19 cellular contexts compared by ENCODE assay signal in the genomic region with DNA sequence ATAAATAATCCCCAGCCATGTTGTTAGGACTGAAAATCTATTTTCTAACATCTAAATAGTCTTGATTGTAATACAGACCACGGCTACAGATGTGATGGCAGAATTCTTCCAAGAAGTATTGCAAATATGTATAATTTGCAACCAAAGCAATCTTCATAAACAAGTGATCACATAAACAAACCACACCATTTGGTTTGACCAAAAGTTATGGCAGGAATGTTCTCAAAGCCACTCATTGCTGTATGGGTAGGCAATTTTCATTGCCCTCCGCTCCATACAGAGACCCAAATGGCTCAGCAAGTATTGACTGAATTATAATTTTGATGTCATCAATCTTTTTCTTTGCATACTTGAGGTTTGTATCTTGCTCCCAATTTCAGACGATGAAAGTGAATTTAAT. TPM values are rescaled to one million over a fixed set of nuclear protein-coding genes. Genes with fewer than 3 reads are reported as not detected.
A peak's percentile ranks its signal among the peaks of the same experiment; 100 is the strongest.
DNase-seq lines count a peak whose midpoint lies in the region; ATAC-seq and TF ChIP-seq lines count a peak whose summit lies in the region.
"Had no signal": no experiment of that assay in that cellular context is flagged by ENCODE, and none has a peak within 500 bp of the region (broad histone marks: within the 10 kb centered on the region; RNA-seq: fewer than 3 reads in every experiment).

No MANE protein-coding gene starts in this region.

- H3K27ac ChIP-seq in SJCRH30 = peak overlapping the region; percentile 100
- H3K27ac ChIP-seq in fibroblast of lung (ENCODE audit: insufficient read depth, low read length) = no peak overlapping the region
- no peak overlapping the region for H3K27ac ChIP-seq in trophoblast cell (ENCODE audit: low read depth, low read length)
- H3K27ac ChIP-seq in upper lobe of right lung = no peak overlapping the region
- H3K27ac ChIP-seq: cardiac muscle cell had no signal

- no peak overlapping the region for H3K4ac ChIP-seq in trophoblast cell (ENCODE audit: low read depth, low read length)

- no peak overlapping the region for H2BK5ac ChIP-seq in trophoblast cell (ENCODE audit: low read depth, low read length, poor library complexity)

- H3K36me3 ChIP-seq in SJCRH30 (no peaks in the 10 kb centered on the region), fibroblast of lung (ENCODE audit: control insufficient read depth, insufficient read depth, low read length) (no peaks in the 10 kb centered on the region), trophoblast cell (ENCODE audit: control insufficient read depth in 1 of 2, insufficient read depth in 2 of 2, low read length in 2 of 2) (no peaks in the 10 kb centered on the region), upper lobe of right lung (no peaks in the 10 kb centered on the region)
- H3K36me3 ChIP-seq: cardiac muscle cell had no signal

- DNase-seq in ELR (ENCODE audit: low read depth) (peak; percentile 50), SJCRH30 (peak; percentile 6 to 32), fibroblast of lung (ENCODE audit: low read depth in 2 of 2) (peak; percentile 45 to 84), trophoblast cell (peak in 1 of 2 donors; percentile 43), NCI-H1092 (lab: John Stamatoyannopoulos, UW) (no peak), upper lobe of right lung (no peak), foreskin melanocyte (no peak), NCI-H2029 (lab: John Stamatoyannopoulos, UW) (no peak)
- DNase-seq: activated CD8-positive, alpha-beta T cell treated with anti-CD3 and anti-CD28 coated beads for 36 hours; activated T-cell treated with anti-CD3 and anti-CD28 coated beads, Interleukin-2, amount 50 U/mL, for 72 hours; Calu3; hypothalamus; NCI-H748 treated with DMSO at 0.1 percent for 48 hours; nucleus accumbens; RPMI8226 had no signal

- no peaks in the 10 kb centered on the region for H4K20me1 ChIP-seq in fibroblast of lung (ENCODE audit: control insufficient read depth, extremely low read depth, insufficient read depth, low read length)

- intact Hi-C loops in upper lobe of right lung (cut with DNase I) = loop anchor here (10.0 kb wide), 1 partner anchor 148 kb away; no protein-coding TSS in a partner anchor

- H3K4me2 ChIP-seq in fibroblast of lung (ENCODE audit: extremely low read depth, insufficient read depth, low read length) (no peak overlapping the region), trophoblast cell (ENCODE audit: low read length) (no peak overlapping the region)

- H3K27me3 ChIP-seq in SJCRH30 (no peaks in the 10 kb centered on the region), fibroblast of lung (ENCODE audit: control insufficient read depth, insufficient read depth, low read length) (no peaks in the 10 kb centered on the region), trophoblast cell (ENCODE audit: insufficient read depth, low read length) (no peaks in the 10 kb centered on the region), upper lobe of right lung (no peaks in the 10 kb centered on the region)
- H3K27me3 ChIP-seq: cardiac muscle cell had no signal

- H4K12ac ChIP-seq in trophoblast cell (ENCODE audit: low read depth, low read length) = no peak overlapping the region

- no peak overlapping the region for H4K91ac ChIP-seq in trophoblast cell (ENCODE audit: low read depth, low read length)

- no peak overlapping the region for H3K18ac ChIP-seq in trophoblast cell (ENCODE audit: low read length)

- H3K4me1 ChIP-seq in SJCRH30 = peaks cover 28% of the 10 kb centered on the region
- H3K4me1 ChIP-seq in fibroblast of lung (ENCODE audit: control insufficient read depth, extremely low read depth, insufficient read depth, low read length) = peaks cover 22% of the 10 kb centered on the region
- H3K4me1 ChIP-seq in trophoblast cell (ENCODE audit: control insufficient read depth in 1 of 2, insufficient read depth in 2 of 2, low read length in 2 of 2) = no peaks in the 10 kb centered on the region
- H3K4me1 ChIP-seq in upper lobe of right lung = peaks cover 12% of the 10 kb centered on the region

- peak overlapping the region; percentile 51 for H3K14ac ChIP-seq in trophoblast cell (ENCODE audit: low read length)

- H3K9me3 ChIP-seq in SJCRH30 (replicated peaks) (no peaks in the 10 kb centered on the region), fibroblast of lung (ENCODE audit: control insufficient read depth, insufficient read depth, low read depth, low read length) (no peaks in the 10 kb centered on the region), trophoblast cell (ENCODE audit: insufficient read depth, low read depth, low read length) (no peaks in the 10 kb centered on the region), upper lobe of right lung (no peaks in the 10 kb centered on the region)

- no peak overlapping the region for H4K8ac ChIP-seq in trophoblast cell (ENCODE audit: low read depth, low read length)

- H3K4me3 ChIP-seq in SJCRH30 = no peak overlapping the region
- no peak overlapping the region for H3K4me3 ChIP-seq in fibroblast of lung (replicated peaks in 1 of 4; ENCODE audit: control extremely low read depth in 1 of 4, insufficient read depth in 1 of 4, low read depth in 3 of 4, low read length in 4 of 4)
- no peak overlapping the region for H3K4me3 ChIP-seq in trophoblast cell (ENCODE audit: low read depth, low read length)
- no peak overlapping the region for H3K4me3 ChIP-seq in upper lobe of right lung
- H3K4me3 ChIP-seq: cardiac muscle cell had no signal

- ATAC-seq in upper lobe of right lung = no peak
- ATAC-seq: activated CD8-positive, alpha-beta T cell treated with anti-CD3 and anti-CD28 coated beads for 36 hours; activated T-cell treated with anti-CD3 and anti-CD28 coated beads, Interleukin-2, amount 50 U/mL, for 72 hours; sciatic nerve; WTC11 had no signal

- H3K23ac ChIP-seq in trophoblast cell (ENCODE audit: low read length) = no peak overlapping the region

- H3K9ac ChIP-seq in fibroblast of lung (ENCODE audit: insufficient read depth, low read length) = no peak overlapping the region
- H3K9ac ChIP-seq in trophoblast cell (ENCODE audit: low read length) = no peak overlapping the region

- no peak overlapping the region for H2BK120ac ChIP-seq in trophoblast cell (ENCODE audit: insufficient read depth, low read length, poor library complexity)

- H3K79me2 ChIP-seq in fibroblast of lung (ENCODE audit: control insufficient read depth, insufficient read depth, low read length) (no peaks in the 10 kb centered on the region), trophoblast cell (ENCODE audit: control insufficient read depth, insufficient read depth, low read length, poor library complexity) (no peaks in the 10 kb centered on the region)

- no peak for TF ChIP-seq CTCF in fibroblast of lung (conservative IDR thresholded peaks at IDR 0.05 in 1 of 2, IDR thresholded peaks at IDR 0.05 in 1 of 2; ENCODE audit: low read depth in 1 of 2, low read length in 2 of 2)
- no peak for TF ChIP-seq CTCF in upper lobe of right lung (IDR thresholded peaks at IDR 0.05)

- no peak overlapping the region for H2AFZ ChIP-seq in fibroblast of lung (ENCODE audit: low read length)
- no peak overlapping the region for H2AFZ ChIP-seq in trophoblast cell (ENCODE audit: insufficient read depth, low read length, poor library complexity)

- peaks cover 2% of the 10 kb centered on the region for H3K79me1 ChIP-seq in trophoblast cell (ENCODE audit: low read length)

- no peak overlapping the region for H2BK12ac ChIP-seq in trophoblast cell (ENCODE audit: low read length)

- no CpG with 5 or more reads among the region's 3 CpGs for WGBS in trophoblast cell (ENCODE audit: extremely low coverage, insufficient coverage, insufficient read length)

- H2AK5ac ChIP-seq in trophoblast cell (ENCODE audit: low read length) = no peak overlapping the region

RNA-seq across cellular contexts. Expression of a gene that starts 19.0 kb away (rescaled TPM):
- 23.0 and 23.6 TPM in 2 replicates for total RNA-seq in SJCRH30 (2014; rRNA removed; shearing (Covaris generic))
- total RNA-seq in fibroblast of lung (19.8 TPM in 2 replicates), upper lobe of right lung (14.5 TPM)
- polyA plus RNA-seq in fibroblast of lung = 14.9 and 42.6 TPM in 2 replicates
- polyA plus RNA-seq in fibroblast of lung (2012) = 9.3 and 25.8 TPM in 2 replicates
- 5.1 and 8.7 TPM in 2 replicates for polyA minus RNA-seq in fibroblast of lung (ENCODE audit: low replicate concordance)
- polyA plus RNA-seq in trophoblast cell (2013) = 133 and 142 TPM in 2 replicates
- total RNA-seq: T-helper 1 cell treated with Interleukin-12 subunit alpha and Interleukin-12 subunit beta and Interleukin-4 antibody, amounts not matched to agents 30 ng/mL and 1 ng/mL, for 36 hours had no signal

Comparison
In these comparisons a context has a peak if more than half of its experiments do, and no peak if none do; other contexts are left out.
1. DNase-seq: peak in ELR (single experiment), SJCRH30 (2 of 2) and fibroblast of lung (2 of 2); none in NCI-H1092 (single experiment), upper lobe of right lung (single experiment), foreskin melanocyte (single experiment) and NCI-H2029 (single experiment).